ENCODE assay signal across 8 cellular contexts in the genomic region with DNA sequence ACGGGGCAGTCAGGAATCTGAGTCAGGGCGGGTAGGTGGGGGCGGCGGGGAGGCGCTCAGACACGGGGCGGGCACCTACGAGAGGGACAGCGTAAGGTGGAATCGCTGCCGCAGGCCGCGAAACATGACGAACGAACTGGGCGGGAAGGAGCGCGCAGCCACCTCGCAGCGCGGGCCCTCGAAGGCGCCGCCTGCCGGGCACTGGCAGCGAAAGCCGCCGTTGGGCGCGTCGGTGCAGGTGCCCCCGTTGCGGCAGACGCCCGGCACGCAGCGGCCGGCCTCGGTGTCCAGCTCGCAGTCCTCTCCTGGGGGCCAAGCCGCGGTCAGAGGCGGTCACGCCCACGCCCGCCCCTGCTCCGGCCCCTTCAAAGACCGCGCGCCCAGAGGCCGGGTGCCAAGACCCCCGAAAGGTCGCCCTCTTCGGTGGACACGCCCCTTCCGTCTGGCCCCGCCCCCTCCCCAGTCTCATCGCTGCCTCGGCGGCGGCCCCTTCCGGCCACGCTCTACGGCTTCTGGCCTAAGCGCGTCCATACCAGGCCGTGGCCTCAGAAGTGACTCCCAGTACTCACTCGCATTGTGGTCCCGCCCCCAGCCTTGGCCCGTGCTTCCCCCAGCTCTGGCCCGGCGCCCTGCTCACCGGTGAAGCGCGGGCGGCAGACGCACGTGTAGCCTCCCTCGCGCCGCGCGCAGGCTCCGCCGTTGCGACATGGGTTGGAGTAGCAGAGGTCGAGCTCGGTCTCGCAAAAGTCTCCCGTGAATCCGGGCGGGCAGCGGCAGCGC. TPM values are rescaled to one million over a fixed set of nuclear protein-coding genes. Genes with fewer than 3 reads are reported as not detected.
A peak's percentile ranks its signal among the peaks of the same experiment; 100 is the strongest.
DNase-seq lines count a peak whose midpoint lies in the region; ATAC-seq and TF ChIP-seq lines count a peak whose summit lies in the region.

No MANE protein-coding gene starts in this region.

- H3K4me1 Mint-ChIP-seq in CD14-positive monocyte (peaks cover 16% of the 10 kb centered on the region), osteocyte (ENCODE audit: unreplicated experiment) (no peaks in the 10 kb centered on the region)

- H3K4me3 Mint-ChIP-seq in CD14-positive monocyte (peak overlapping the region; percentile 75 to 79), osteocyte (ENCODE audit: unreplicated experiment) (no peak overlapping the region)

- H3K79me2 ChIP-seq in GM23248 (ENCODE audit: insufficient read depth): no peaks in the 10 kb centered on the region

- H3K27ac ChIP-seq in GM23248: no peak overlapping the region
- peak overlapping the region in 3 of 4 donors; percentile 80 to 88 (median 82) for H3K27ac ChIP-seq in gastroesophageal sphincter
- H3K27ac ChIP-seq in thoracic aorta: peak overlapping the region; percentile 51 to 66

- H3K27me3 Mint-ChIP-seq in CD14-positive monocyte (ENCODE audit: low read depth in 3 of 3): peaks cover 22 to 45% (median 23%) of the 10 kb centered on the region in 3 donors
- H3K27me3 Mint-ChIP-seq in osteocyte (ENCODE audit: unreplicated experiment): no peaks in the 10 kb centered on the region

- H3K27me3 ChIP-seq in GM23248 (replicated peaks; ENCODE audit: insufficient read depth) (no peaks in the 10 kb centered on the region), NT2/D1 (ENCODE audit: insufficient read depth, insufficient read length) (peaks cover 7% of the 10 kb centered on the region), gastroesophageal sphincter (peaks cover 29% of the 10 kb centered on the region), thoracic aorta (replicated peaks; ENCODE audit: insufficient read depth) (no peaks in the 10 kb centered on the region)

- H3K36me3 ChIP-seq in GM23248 (ENCODE audit: low read depth): no peaks in the 10 kb centered on the region
- H3K36me3 ChIP-seq in NT2/D1 (ENCODE audit: insufficient read depth, insufficient read length, low read length): peaks cover 57% of the 10 kb centered on the region
- H3K36me3 ChIP-seq in gastroesophageal sphincter: no peaks in the 10 kb centered on the region
- H3K36me3 ChIP-seq in thoracic aorta: no peaks in the 10 kb centered on the region

- peak overlapping the region; percentile 58 for H3K4me3 ChIP-seq in GM23248
- H3K4me3 ChIP-seq in NT2/D1 (ENCODE audit: insufficient read length, low read depth): no peak overlapping the region
- H3K4me3 ChIP-seq in gastroesophageal sphincter: peak overlapping the region; percentile 39 to 70
- peak overlapping the region; percentile 72 for H3K4me3 ChIP-seq in thoracic aorta

- ATAC-seq in gastroesophageal sphincter (peak; percentile 90), thoracic aorta (ENCODE audit: insufficient number of reproducible peaks, low FRiP score, low read depth) (peak; percentile 69), HG03457 (IDR thresholded peaks at IDR 0.05; ENCODE audit: unreplicated experiment) (no peak)

- no peaks in the 10 kb centered on the region for H3F3A ChIP-seq in GM23248 (ENCODE audit: insufficient read depth)

- H3K36me3 Mint-ChIP-seq in CD14-positive monocyte: no peaks in the 10 kb centered on the region
- peaks cover 5% of the 10 kb centered on the region for H3K36me3 Mint-ChIP-seq in osteocyte (ENCODE audit: unreplicated experiment)

- no peaks in the 10 kb centered on the region for H4K20me1 ChIP-seq in GM23248 (ENCODE audit: insufficient read depth)

- no peak for TF ChIP-seq POLR2A in gastroesophageal sphincter (IDR thresholded peaks at IDR 0.05)

- H3K4me2 ChIP-seq in GM23248 (ENCODE audit: unreplicated experiment): peak overlapping the region; percentile 16

- no peaks in the 10 kb centered on the region for H3K9me2 ChIP-seq in GM23248 (ENCODE audit: insufficient read depth)

- WGBS in GM23248 (ENCODE audit: low coverage in 1 of 2, low lambda C conversion rate in 2 of 2, missing lambda C conversion rate in 2 of 2), 2 experiments: 16 to 18% methylated on average over 46 to 57 of the region's 94 CpGs
- no CpG with 5 or more reads among the region's 94 CpGs for WGBS in gastroesophageal sphincter (ENCODE audit: low coverage in 1 of 2), 2 donors

- H3K9me3 Mint-ChIP-seq in CD14-positive monocyte (peaks cover 0 to 9% (median 6%) of the 10 kb centered on the region in 7 donors), osteocyte (ENCODE audit: unreplicated experiment) (no peaks in the 10 kb centered on the region)

- H3K9ac ChIP-seq in GM23248 (no peak overlapping the region), NT2/D1 (ENCODE audit: insufficient read length, low read depth) (peak overlapping the region; percentile 28)

- peak; percentile 85 for TF ChIP-seq CTCF in CD14-positive monocyte (IDR thresholded peaks at IDR 0.05)
- peak in 3 of 4 experiments; percentile 76 to 87 (median 79) for TF ChIP-seq CTCF in gastroesophageal sphincter (IDR thresholded peaks at IDR 0.05)
- peak; percentile 68 for TF ChIP-seq CTCF in osteocyte (IDR thresholded peaks at IDR 0.05)
- TF ChIP-seq CTCF in thoracic aorta (IDR thresholded peaks at IDR 0.05): peak; percentile 76

- intact Hi-C loops in CD14-positive monocyte (cut with micrococcal nuclease): no loop called here

- in situ Hi-C loops in GM23248 (cut with MboI): no loop called here

- H3K4me1 ChIP-seq in GM23248 (ENCODE audit: insufficient read depth) (no peaks in the 10 kb centered on the region), NT2/D1 (ENCODE audit: insufficient read depth, insufficient read length) (peaks cover 9% of the 10 kb centered on the region), gastroesophageal sphincter (peaks cover 0 to 24% (median 10%) of the 10 kb centered on the region in 3 donors), thoracic aorta (ENCODE audit: control insufficient read depth in 1 of 2, low read depth in 2 of 2) (peaks cover 6 to 15% of the 10 kb centered on the region in 2 donors)

- H3K27ac Mint-ChIP-seq in CD14-positive monocyte (peak overlapping the region in 1 of 7 donors; percentile 30), osteocyte (ENCODE audit: unreplicated experiment) (no peak overlapping the region)

- peak; percentile 79 for DNase-seq in CD14-positive monocyte (ENCODE audit: low spot score)
- peak; percentile 89 for DNase-seq in GM23248
- peak; percentile 68 for DNase-seq in NT2/D1 (ENCODE audit: low read depth, low spot score)
- peak; percentile 78 for DNase-seq in activated effector memory CD4-positive, alpha-beta T cell treated with Interleukin-2 at 50 U/mL for 16 hours
- DNase-seq in osteocyte (ENCODE audit: extremely low spot score, unreplicated experiment): no peak
- peak; percentile 66 for DNase-seq in thoracic aorta (ENCODE audit: low spot score)

- no peaks in the 10 kb centered on the region for H3K9me3 ChIP-seq in GM23248 (ENCODE audit: low read depth)
- no peaks in the 10 kb centered on the region for H3K9me3 ChIP-seq in NT2/D1 (ENCODE audit: insufficient read depth, low read length)
- no peaks in the 10 kb centered on the region for H3K9me3 ChIP-seq in gastroesophageal sphincter
- H3K9me3 ChIP-seq in thoracic aorta: no peaks in the 10 kb centered on the region

- no peak for TF ChIP-seq EP300 in gastroesophageal sphincter (IDR thresholded peaks at IDR 0.05)

- H2AFZ ChIP-seq in GM23248: peak overlapping the region; percentile 34; the same call in 1 of the 2 replicates

RNA-seq across cellular contexts. Expression of a gene that starts 6.4 kb away (rescaled TPM):
- polyA plus RNA-seq in CD14-positive monocyte (not detected), GM23248 (2016; fragmentation: Nextera tagmentation; extraction: Ambion mirVana) (0.30 and 0.40 TPM in 2 replicates)
- 1.4 TPM in 2 replicates for total RNA-seq in GM23248 (2014; rRNA removed; shearing (Covaris generic))
- total RNA-seq in gastroesophageal sphincter (1 to 10 TPM in 1 of 4 donors, under 1 TPM in 3; 0.40 to 1.0 (median 0.66) TPM), osteocyte (7.1 and 7.4 TPM in 2 replicates), thoracic aorta (1 to 10 TPM; 1.3 to 3.0 TPM)

RNA-seq across cellular contexts. Expression of a gene that starts 21.0 kb away (rescaled TPM):
- polyA plus RNA-seq in CD14-positive monocyte (10 to 100 TPM; 16.3 to 20.4 TPM), GM23248 (2016; fragmentation: Nextera tagmentation; extraction: Ambion mirVana) (11.2 and 13.4 TPM in 2 replicates)
- 21.1 and 28.3 TPM in 2 replicates for total RNA-seq in GM23248 (2014; rRNA removed; shearing (Covaris generic))
- total RNA-seq in gastroesophageal sphincter (10 to 100 TPM in 2 of 4 donors, 1 to 10 TPM in 2; 7.4 to 21.8 (median 10.7) TPM), osteocyte (63.8 and 66.2 TPM in 2 replicates), thoracic aorta (100 to 1,000 TPM in 1 of 2 donors, 10 to 100 TPM in 1; 93.9 to 102 TPM)

RNA-seq across cellular contexts. Expression of a gene that starts 29.5 kb away (rescaled TPM):
- polyA plus RNA-seq in CD14-positive monocyte (1 to 10 TPM; 4.2 to 4.3 TPM), GM23248 (2016; fragmentation: Nextera tagmentation; extraction: Ambion mirVana) (20.6 and 21.7 TPM in 2 replicates)
- 32.5 and 39.3 TPM in 2 replicates for total RNA-seq in GM23248 (2014; rRNA removed; shearing (Covaris generic))
- total RNA-seq in gastroesophageal sphincter (10 to 100 TPM; 19.0 to 32.5 (median 21.1) TPM), osteocyte (26.3 and 27.2 TPM in 2 replicates), thoracic aorta (100 to 1,000 TPM in 1 of 2 donors, 10 to 100 TPM in 1; 59.6 to 101 TPM)

RNA-seq across cellular contexts. Expression of a gene that starts 34.7 kb away (rescaled TPM):
- polyA plus RNA-seq in CD14-positive monocyte (not detected), GM23248 (2016; fragmentation: Nextera tagmentation; extraction: Ambion mirVana) (not detected in 2 replicates)
- total RNA-seq in GM23248 (2014; rRNA removed; shearing (Covaris generic)): not detected in 2 replicates
- total RNA-seq in gastroesophageal sphincter (not detected), osteocyte (not detected in 2 replicates), thoracic aorta (1 to 10 TPM in 1 of 2 donors, not detected in 1; 8.0 TPM)

RNA-seq across cellular contexts. Expression of a gene that starts 46.8 kb away (rescaled TPM):
- polyA plus RNA-seq in CD14-positive monocyte (100 to 1,000 TPM; 350 to 409 TPM), GM23248 (2016; fragmentation: Nextera tagmentation; extraction: Ambion mirVana) (252 and 279 TPM in 2 replicates)
- total RNA-seq in GM23248 (2014; rRNA removed; shearing (Covaris generic)): 285 and 490 TPM in 2 replicates
- total RNA-seq in gastroesophageal sphincter (100 to 1,000 TPM; 195 to 346 (median 302) TPM), osteocyte (201 and 202 TPM in 2 replicates), thoracic aorta (100 to 1,000 TPM; 226 to 234 TPM)
